In the genomic region with DNA sequence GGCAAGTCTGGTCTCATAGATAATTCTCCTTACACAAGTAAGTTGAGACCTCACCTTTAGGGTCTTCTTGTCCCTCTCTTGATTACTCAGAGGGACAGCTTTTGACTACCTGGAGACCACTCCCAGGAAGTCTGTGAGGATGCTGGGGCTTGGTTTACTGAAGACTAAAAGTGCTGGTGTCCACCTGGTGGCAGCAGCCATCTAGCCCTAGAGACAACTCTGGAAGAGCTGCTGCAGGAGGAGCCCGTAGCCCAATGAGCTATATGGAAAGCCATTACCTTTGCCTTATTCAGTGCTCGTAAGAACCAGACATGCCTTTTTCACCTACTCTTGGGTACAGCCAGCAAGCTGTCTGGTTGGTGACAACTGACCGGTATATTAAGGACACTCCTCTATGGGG, we compare ENCODE assay signal across 12 cellular contexts. TPM values are rescaled to one million over a fixed set of nuclear protein-coding genes. Genes with fewer than 3 reads are reported as not detected.
A peak's percentile ranks its signal among the peaks of the same experiment; 100 is the strongest.
DNase-seq lines count a peak whose midpoint lies in the region; ATAC-seq and TF ChIP-seq lines count a peak whose summit lies in the region.
"Had no signal": no experiment of that assay in that cellular context is flagged by ENCODE, and none has a peak within 500 bp of the region (broad histone marks: within the 10 kb centered on the region; RNA-seq: fewer than 3 reads in every experiment).

No MANE protein-coding gene starts in this region.

- ATAC-seq in right cardiac atrium = peak; percentile 11 to 21
- no peak for ATAC-seq in Right ventricle myocardium inferior
- peak; percentile 5 for ATAC-seq in upper lobe of right lung
- no peak for ATAC-seq in HG03095 (IDR thresholded peaks at IDR 0.05; ENCODE audit: unreplicated experiment)

- H3K4me1 ChIP-seq in right cardiac atrium (ENCODE audit: control insufficient read depth, insufficient read depth, low read length) = no peaks in the 10 kb centered on the region
- no peaks in the 10 kb centered on the region for H3K4me1 ChIP-seq in upper lobe of right lung

- H3K36me3 ChIP-seq in upper lobe of right lung = no peaks in the 10 kb centered on the region
- H3K36me3 ChIP-seq: heart right ventricle had no signal

- H3K27ac ChIP-seq in right cardiac atrium (ENCODE audit: low read length) (no peak overlapping the region), upper lobe of right lung (no peak overlapping the region)
- H3K27ac ChIP-seq: heart right ventricle had no signal

- H3K4me3 ChIP-seq in right cardiac atrium (ENCODE audit: low read length) = no peak overlapping the region
- H3K4me3 ChIP-seq in upper lobe of right lung = no peak overlapping the region
- H3K4me3 ChIP-seq: heart right ventricle, K562 had no signal

- intact Hi-C loops in right cardiac atrium (cut with DNase I) (loop anchor here (2.0 to 10.0 kb wide), 7 partner anchors 71 to 481 kb away; no protein-coding TSS in a partner anchor), Right ventricle myocardium inferior (cut with DNase I) (loop anchor here (1.0 to 5.0 kb wide), 4 partner anchors 73 to 478 kb away; no protein-coding TSS in a partner anchor), upper lobe of right lung (cut with DNase I) (loop anchor here (5.0 kb wide), 1 partner anchor 73 kb away; no protein-coding TSS in a partner anchor)

- H3K27me3 ChIP-seq in right cardiac atrium (ENCODE audit: control insufficient read depth, insufficient read depth) (no peaks in the 10 kb centered on the region), upper lobe of right lung (no peaks in the 10 kb centered on the region)
- H3K27me3 ChIP-seq: heart right ventricle had no signal

- H3K9me3 ChIP-seq in right cardiac atrium (ENCODE audit: control insufficient read depth, low read length) (no peaks in the 10 kb centered on the region), upper lobe of right lung (no peaks in the 10 kb centered on the region)
- H3K9me3 ChIP-seq: heart right ventricle had no signal

- WGBS in right cardiac atrium = 85% methylated on average over 3 of the region's 3 CpGs

- no peak for TF ChIP-seq CTCF in upper lobe of right lung (IDR thresholded peaks at IDR 0.05)

- DNase-seq in right cardiac atrium (no peak), Right ventricle myocardium inferior (ENCODE audit: missing footprints) (no peak), NCI-H69 (lab: John Stamatoyannopoulos, UW) (peak; percentile 1), dermis blood vessel endothelial cell (peak; percentile 20), upper lobe of right lung (no peak), HuH-7.5 (ENCODE audit: low spot score) (no peak)
- no peak for DNase-seq in stimulated activated CD4-positive, alpha-beta T cell treated with anti-CD3 and anti-CD28 coated beads, Interleukin-4, amount 100 ng/mL, for 1 hour

RNA-seq across cellular contexts. Expression of a gene that starts 7.3 kb away (rescaled TPM):
- 10 to 100 TPM in 1 of 4 donors, 1 to 10 TPM in 3; 4.0 to 18.1 (median 5.2) TPM for total RNA-seq in right cardiac atrium
- polyA plus RNA-seq in right cardiac atrium = 20.7 TPM
- total RNA-seq in Right ventricle myocardium inferior = 2.7 TPM
- total RNA-seq in dermis blood vessel endothelial cell = not detected in 2 replicates
- 5.6 TPM for total RNA-seq in upper lobe of right lung
- total RNA-seq: K562, mesothelial cell of epicardium had no signal
- polyA plus RNA-seq: K562 had no signal

RNA-seq across cellular contexts. Expression of a gene that starts 17.1 kb away (rescaled TPM):
- total RNA-seq in right cardiac atrium (under 1 TPM in 1 of 4 donors, not detected in 3; 0.25 TPM), Right ventricle myocardium inferior (not detected), dermis blood vessel endothelial cell (not detected in 2 replicates), upper lobe of right lung (3.3 TPM)
- not detected for polyA plus RNA-seq in right cardiac atrium
- total RNA-seq: heart right ventricle, K562, posterior vena cava had no signal
- polyA plus RNA-seq: K562 had no signal

Comparison
In these comparisons a context has a peak if more than half of its experiments do, and no peak if none do; other contexts are left out.
1. ATAC-seq: peak in right cardiac atrium (2 of 2) and upper lobe of right lung (single experiment); none in Right ventricle myocardium inferior (single experiment) and HG03095 (single experiment).
2. DNase-seq: peak in NCI-H69 (single experiment) and dermis blood vessel endothelial cell (single experiment); none in right cardiac atrium (0 of 3), Right ventricle myocardium inferior (single experiment), upper lobe of right lung (single experiment), stimulated activated CD4-positive, alpha-beta T cell treated with anti-CD3 and anti-CD28 coated beads, Interleukin-4, amount 100 ng/mL, for 1 hour (single experiment) and HuH-7.5 (single experiment).